24 cellular contexts compared by ENCODE assay signal in genomic region chr9:101232405-101232977, GRCh38.
"Had no signal": no experiment of that assay in that cellular context is flagged by ENCODE, and none has a peak within 500 bp of the region (broad histone marks: within the 10 kb centered on the region; RNA-seq: fewer than 3 reads in every experiment).

No MANE protein-coding gene starts in this region.

- H3K4me1 ChIP-seq: lower lobe of right lung, pancreas, prostate gland, sigmoid colon, spleen, suprapubic skin, tibial artery, upper lobe of right lung had no signal

- H3K9me3 ChIP-seq: lower lobe of right lung, pancreas, prostate gland, sigmoid colon, spleen, suprapubic skin, thoracic aorta, tibial artery, upper lobe of right lung had no signal

- ATAC-seq: left ventricle myocardium superior; lower lobe of right lung; naive thymus-derived CD8-positive, alpha-beta T cell; pancreas; right cardiac atrium; stimulated activated effector memory CD8-positive, alpha-beta T cell treated with anti-CD3 and anti-CD28 coated beads, Interleukin-12 subunit alpha, Interleukin-12 subunit beta, amount 100 ng/mL, for 72 hours; upper lobe of right lung had no signal

- DNase-seq: hypothalamus; islet precursor cell; left ventricle myocardium superior; lower lobe of right lung; mammary epithelial cell; mesenchymal stem cell; naive thymus-derived CD8-positive, alpha-beta T cell; nucleus accumbens; pancreas; posterior cingulate gyrus; retina; right cardiac atrium; sigmoid colon; small intestine; spleen; stimulated activated CD4-positive, alpha-beta T cell treated with anti-CD3 and anti-CD28 coated beads, Interleukin-4, amount 100 ng/mL, for 24 hours; stimulated activated naive CD4-positive, alpha-beta T cell; tibial artery; trophoblast cell; upper lobe of right lung had no signal

- H3K27me3 ChIP-seq: pancreas, sigmoid colon, spleen, suprapubic skin, tibial artery, upper lobe of right lung had no signal

- H3K36me3 ChIP-seq: lower lobe of right lung, pancreas, prostate gland, sigmoid colon, spleen, suprapubic skin, thoracic aorta, tibial artery, upper lobe of right lung had no signal

- H3K4me3 ChIP-seq: lower lobe of right lung, pancreas, prostate gland, sigmoid colon, spleen, suprapubic skin, thoracic aorta, tibial artery, upper lobe of right lung had no signal

- H3K27ac ChIP-seq: lower lobe of right lung, pancreas, prostate gland, sigmoid colon, spleen, suprapubic skin, thoracic aorta, tibial artery, upper lobe of right lung had no signal
